In genomic region chr16:89884041-89884421, GRCh38 we compare ENCODE assay signal across 14 cellular contexts.
"Had no signal": no experiment of that assay in that cellular context is flagged by ENCODE, and none has a peak within 500 bp of the region (broad histone marks: within the 10 kb centered on the region; RNA-seq: fewer than 3 reads in every experiment).

No MANE protein-coding gene starts in this region.

- H3K9me3 ChIP-seq: esophagus squamous epithelium, left lung, stomach, thoracic aorta had no signal

- H3K4me3 ChIP-seq: esophagus squamous epithelium, left lung, stomach, thoracic aorta had no signal

- H3K27me3 ChIP-seq: esophagus squamous epithelium, left lung, stomach had no signal

- H3K27ac ChIP-seq: esophagus squamous epithelium, left lung, stomach, thoracic aorta had no signal

- DNase-seq: activated CD4-positive, alpha-beta memory T cell treated with anti-CD3 and anti-CD28 coated beads, Interleukin-2, amount 10 ng/mL, durations not matched to agents 7 days and 5 days; activated CD4-positive, CD25-positive, alpha-beta regulatory T cell treated with anti-CD3 and anti-CD28 coated beads, Interleukin-2, amount 50 U/mL, for 72 hours; activated gamma-delta T cell treated with Interleukin-2 at 50 U/mL for 16 hours; activated naive CD8-positive, alpha-beta T cell treated with anti-CD3 and anti-CD28 coated beads, Interleukin-2, amount 10 ng/mL, durations not matched to agents 7 days and 5 days; activated T-cell treated with anti-CD3 and anti-CD28 coated beads, Interleukin-2, amount 50 U/mL, for 24 hours; esophagus squamous epithelium; hippocampal formation; left lung; mesendoderm; stomach; T-helper 9 cell had no signal

- H3K27me3 Mint-ChIP-seq: activated CD4-positive, alpha-beta memory T cell treated with anti-CD3 and anti-CD28 coated beads, Interleukin-2, amount 10 ng/mL, durations not matched to agents 7 days and 5 days; activated naive CD8-positive, alpha-beta T cell treated with anti-CD3 and anti-CD28 coated beads, Interleukin-2, amount 10 ng/mL, durations not matched to agents 7 days and 5 days; activated T-cell treated with anti-CD3 and anti-CD28 coated beads, Interleukin-2, amount 50 U/mL, for 24 hours had no signal

- H3K4me1 ChIP-seq: left lung had no signal

- H3K4me3 Mint-ChIP-seq: activated CD4-positive, alpha-beta memory T cell treated with anti-CD3 and anti-CD28 coated beads, Interleukin-2, amount 10 ng/mL, durations not matched to agents 7 days and 5 days; activated naive CD8-positive, alpha-beta T cell treated with anti-CD3 and anti-CD28 coated beads, Interleukin-2, amount 10 ng/mL, durations not matched to agents 7 days and 5 days; activated T-cell treated with anti-CD3 and anti-CD28 coated beads, Interleukin-2, amount 50 U/mL, for 24 hours; nephron had no signal

- H3K4me1 Mint-ChIP-seq: activated CD4-positive, alpha-beta memory T cell treated with anti-CD3 and anti-CD28 coated beads, Interleukin-2, amount 10 ng/mL, durations not matched to agents 7 days and 5 days; activated naive CD8-positive, alpha-beta T cell treated with anti-CD3 and anti-CD28 coated beads, Interleukin-2, amount 10 ng/mL, durations not matched to agents 7 days and 5 days; nephron had no signal

- H3K27ac Mint-ChIP-seq: activated CD4-positive, alpha-beta memory T cell treated with anti-CD3 and anti-CD28 coated beads, Interleukin-2, amount 10 ng/mL, durations not matched to agents 7 days and 5 days; activated naive CD8-positive, alpha-beta T cell treated with anti-CD3 and anti-CD28 coated beads, Interleukin-2, amount 10 ng/mL, durations not matched to agents 7 days and 5 days; activated T-cell treated with anti-CD3 and anti-CD28 coated beads, Interleukin-2, amount 50 U/mL, for 24 hours; nephron had no signal

- H3K9me3 Mint-ChIP-seq: activated CD4-positive, alpha-beta memory T cell treated with anti-CD3 and anti-CD28 coated beads, Interleukin-2, amount 10 ng/mL, durations not matched to agents 7 days and 5 days; activated naive CD8-positive, alpha-beta T cell treated with anti-CD3 and anti-CD28 coated beads, Interleukin-2, amount 10 ng/mL, durations not matched to agents 7 days and 5 days; activated T-cell treated with anti-CD3 and anti-CD28 coated beads, Interleukin-2, amount 50 U/mL, for 24 hours; nephron had no signal

- ATAC-seq: left lung, sciatic nerve had no signal
